Comparison of ENCODE assay signal across 10 cellular contexts in genomic region chr18:9595197-9595596, GRCh38. TPM values are rescaled to one million over a fixed set of nuclear protein-coding genes. Genes with fewer than 3 reads are reported as not detected.
DNase-seq lines count a peak whose midpoint lies in the region; ATAC-seq and TF ChIP-seq lines count a peak whose summit lies in the region.
"Had no signal": no experiment of that assay in that cellular context is flagged by ENCODE, and none has a peak within 500 bp of the region (broad histone marks: within the 10 kb centered on the region; RNA-seq: fewer than 3 reads in every experiment).

No MANE protein-coding gene starts in this region.

- H3K9me3 Mint-ChIP-seq in chondrocyte (ENCODE audit: low read depth), result peaks cover 18% of the 10 kb centered on the region
- no peaks in the 10 kb centered on the region for H3K9me3 Mint-ChIP-seq in natural killer cell treated with Interleukin-12 subunit alpha and Interleukin-12 subunit beta and Interleukin-15 and Interleukin-18, amount 100 ng/mL, for 72 hours

- no peaks in the 10 kb centered on the region for H3K27me3 Mint-ChIP-seq in chondrocyte (ENCODE audit: low read depth)
- H3K27me3 Mint-ChIP-seq in natural killer cell treated with Interleukin-12 subunit alpha and Interleukin-12 subunit beta and Interleukin-15 and Interleukin-18, amount 100 ng/mL, for 72 hours, result no peaks in the 10 kb centered on the region
- H3K27me3 Mint-ChIP-seq: naive thymus-derived CD8-positive, alpha-beta T cell had no signal

- TF ChIP-seq CTCF in chondrocyte (IDR thresholded peaks at IDR 0.05), result no peak

- ATAC-seq in GM18861 (IDR thresholded peaks at IDR 0.05; ENCODE audit: unreplicated experiment) (peak; percentile 25), HG02884 (IDR thresholded peaks at IDR 0.05; ENCODE audit: unreplicated experiment) (peak; percentile 11)
- ATAC-seq in natural killer cell treated with Interleukin-12 subunit alpha and Interleukin-12 subunit beta and Interleukin-15 and Interleukin-18, amount 100 ng/mL, for 72 hours, result no peak
- ATAC-seq: naive thymus-derived CD8-positive, alpha-beta T cell had no signal

- no peak for DNase-seq in chondrocyte (ENCODE audit: low spot score)
- no peak for DNase-seq in natural killer cell treated with Interleukin-12 subunit alpha and Interleukin-12 subunit beta and Interleukin-15 and Interleukin-18, amount 100 ng/mL, for 72 hours (ENCODE audit: low spot score)
- no peak for DNase-seq in stimulated activated CD4-positive, alpha-beta T cell treated with anti-CD3 and anti-CD28 coated beads, Interleukin-1b, Interleukin-23, amount 100 ng/mL, for 48 hours
- DNase-seq in T-helper 2 cell, result no peak
- DNase-seq in AG08396 (ENCODE audit: low spot score), result no peak
- no peak for DNase-seq in activated effector memory CD4-positive, alpha-beta T cell treated with Interleukin-2 at 50 U/mL for 16 hours
- DNase-seq: naive thymus-derived CD8-positive, alpha-beta T cell; NCI-H774 had no signal

- H3K27ac Mint-ChIP-seq in chondrocyte (ENCODE audit: unreplicated experiment), result peak overlapping the region; percentile 83
- H3K27ac Mint-ChIP-seq in natural killer cell treated with Interleukin-12 subunit alpha and Interleukin-12 subunit beta and Interleukin-15 and Interleukin-18, amount 100 ng/mL, for 72 hours, result peak overlapping the region; percentile 14 to 26

- no peak overlapping the region for H3K4me3 Mint-ChIP-seq in chondrocyte (ENCODE audit: unreplicated experiment)
- peak overlapping the region; percentile 23 for H3K4me3 Mint-ChIP-seq in natural killer cell treated with Interleukin-12 subunit alpha and Interleukin-12 subunit beta and Interleukin-15 and Interleukin-18, amount 100 ng/mL, for 72 hours
- H3K4me3 Mint-ChIP-seq: naive thymus-derived CD8-positive, alpha-beta T cell had no signal

- peaks cover 28% of the 10 kb centered on the region for H3K4me1 Mint-ChIP-seq in chondrocyte (ENCODE audit: low read depth)
- H3K4me1 Mint-ChIP-seq in natural killer cell treated with Interleukin-12 subunit alpha and Interleukin-12 subunit beta and Interleukin-15 and Interleukin-18, amount 100 ng/mL, for 72 hours (ENCODE audit: low read depth in 2 of 2), result peaks cover 17 to 31% of the 10 kb centered on the region in 2 donors

- H3K36me3 Mint-ChIP-seq in chondrocyte (ENCODE audit: low read depth), result peaks cover 16% of the 10 kb centered on the region
- peaks cover 29% of the 10 kb centered on the region for H3K36me3 Mint-ChIP-seq in natural killer cell treated with Interleukin-12 subunit alpha and Interleukin-12 subunit beta and Interleukin-15 and Interleukin-18, amount 100 ng/mL, for 72 hours

RNA-seq across cellular contexts. Expression of gene PPP4R1, which starts 19.2 kb away (rescaled TPM):
- 105 to 110 TPM (median 108 TPM) in 3 replicates for total RNA-seq in chondrocyte
- total RNA-seq in natural killer cell treated with Interleukin-12 subunit alpha and Interleukin-12 subunit beta and Interleukin-15 and Interleukin-18, amount 100 ng/mL, for 72 hours, result 10 to 100 TPM; 53.9 to 65.5 TPM

Comparison
In these comparisons a context has a peak if more than half of its experiments do, and no peak if none do; other contexts are left out.
1. ATAC-seq: peak in GM18861 (single experiment) and HG02884 (single experiment); none in natural killer cell treated with Interleukin-12 subunit alpha and Interleukin-12 subunit beta and Interleukin-15 and Interleukin-18, amount 100 ng/mL, for 72 hours (0 of 2).